18 cellular contexts compared by ENCODE assay signal in the genomic region with DNA sequence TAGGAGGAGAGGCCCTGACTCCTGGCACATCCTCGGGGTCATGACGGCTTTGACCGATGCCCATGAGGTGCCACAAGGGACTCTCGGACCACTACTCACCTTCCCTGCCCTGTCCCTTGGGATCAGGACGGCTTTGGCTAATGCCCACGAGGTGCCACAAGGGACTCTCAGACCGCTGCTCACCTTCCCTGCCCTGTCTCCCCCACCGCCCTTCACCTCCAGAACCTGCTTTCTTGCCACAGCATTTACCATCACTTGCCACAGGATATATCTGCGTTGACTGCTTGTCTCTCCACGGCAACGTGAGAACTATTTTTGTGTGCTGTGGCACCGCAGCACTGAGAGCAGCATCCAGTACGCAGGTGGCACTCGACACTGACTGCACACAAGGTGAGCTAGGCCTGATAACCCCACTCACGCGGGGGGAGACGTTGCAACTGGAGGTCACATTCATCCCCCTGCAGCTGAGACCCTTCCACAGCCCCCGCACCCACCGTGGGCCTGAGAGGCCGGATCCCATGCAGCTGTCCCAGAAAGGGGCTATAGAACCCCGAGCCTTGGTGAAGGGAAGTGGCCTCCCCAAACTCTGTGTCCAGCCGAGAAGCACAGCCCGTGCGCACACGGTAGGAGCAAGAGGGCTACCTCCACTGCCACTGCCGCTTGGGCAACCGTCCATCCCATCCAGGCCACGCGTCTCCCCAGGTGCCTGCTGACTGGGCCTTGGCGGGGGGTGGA. TPM values are rescaled to one million over a fixed set of nuclear protein-coding genes. Genes with fewer than 3 reads are reported as not detected.
DNase-seq lines count a peak whose midpoint lies in the region; ATAC-seq and TF ChIP-seq lines count a peak whose summit lies in the region.
"Had no signal": no experiment of that assay in that cellular context is flagged by ENCODE, and none has a peak within 500 bp of the region (broad histone marks: within the 10 kb centered on the region; RNA-seq: fewer than 3 reads in every experiment).

No MANE protein-coding gene starts in this region.

- no peak overlapping the region for H3K4me3 ChIP-seq in neutrophil (ENCODE audit: low read depth in 1 of 2, low read length in 1 of 2)
- H3K4me3 ChIP-seq: GM23248 had no signal

- CTCF ChIA-PET in activated CD8-positive, alpha-beta T cell treated with anti-CD3 and anti-CD28 coated beads for 36 hours (lab: Charles Lee), result interaction anchor here (1.0 kb wide), 1 partner anchor 26 kb away, joined by 3 read pairs; no protein-coding TSS in a partner anchor

- H3K27me3 Mint-ChIP-seq in activated CD8-positive, alpha-beta T cell treated with anti-CD3 and anti-CD28 coated beads for 36 hours, result no peaks in the 10 kb centered on the region
- H3K27me3 Mint-ChIP-seq: CD4-positive, alpha-beta memory T cell had no signal

- no peak for TF ChIP-seq CTCF in neutrophil (IDR thresholded peaks at IDR 0.05)
- no peak for TF ChIP-seq CTCF in activated CD8-positive, alpha-beta T cell treated with anti-CD3 and anti-CD28 coated beads for 36 hours (IDR thresholded peaks at IDR 0.05)

- no peaks in the 10 kb centered on the region for H3K4me1 Mint-ChIP-seq in activated CD8-positive, alpha-beta T cell treated with anti-CD3 and anti-CD28 coated beads for 36 hours (ENCODE audit: low read depth)

- H3K4me3 Mint-ChIP-seq in activated CD8-positive, alpha-beta T cell treated with anti-CD3 and anti-CD28 coated beads for 36 hours, result no peak overlapping the region
- H3K4me3 Mint-ChIP-seq: CD4-positive, alpha-beta memory T cell had no signal

- ATAC-seq in Right ventricle myocardium superior (ENCODE audit: poor library complexity) (no peak), HG03045 (IDR thresholded peaks at IDR 0.05; ENCODE audit: unreplicated experiment) (no peak)
- no peak for ATAC-seq in activated CD8-positive, alpha-beta T cell treated with anti-CD3 and anti-CD28 coated beads for 36 hours
- ATAC-seq: HCT116, PC-3 had no signal

- POLR2A ChIA-PET in activated CD8-positive, alpha-beta T cell treated with anti-CD3 and anti-CD28 coated beads for 36 hours (lab: Charles Lee), result interaction anchor here (1.1 kb wide), 1 partner anchor 12 kb away, joined by 4 read pairs; no protein-coding TSS in a partner anchor

- no peaks in the 10 kb centered on the region for H3K27me3 ChIP-seq in neutrophil

- peak overlapping the region; percentile 25 for H3K27ac ChIP-seq in neutrophil
- H3K27ac ChIP-seq: GM23248 had no signal

- intact Hi-C loops in Right ventricle myocardium superior (cut with DNase I) (no loop called here), cardiac septum (cut with DNase I) (no loop called here), head of caudate nucleus (cut with DNase I) (no loop called here)
- intact Hi-C loops in activated CD8-positive, alpha-beta T cell treated with anti-CD3 and anti-CD28 coated beads for 36 hours (cut with micrococcal nuclease), result no loop called here

- peaks cover 80% of the 10 kb centered on the region for H3K36me3 Mint-ChIP-seq in activated CD8-positive, alpha-beta T cell treated with anti-CD3 and anti-CD28 coated beads for 36 hours (ENCODE audit: low read depth)

- no peaks in the 10 kb centered on the region for H3K4me1 ChIP-seq in neutrophil (ENCODE audit: control insufficient read depth in 1 of 2, insufficient read depth in 1 of 2, low read depth in 1 of 2, low read length in 1 of 2)

- H3K36me3 ChIP-seq in neutrophil, result peaks cover 99% of the 10 kb centered on the region

- no peaks in the 10 kb centered on the region for H3K9me3 ChIP-seq in neutrophil

- no peaks in the 10 kb centered on the region for H3K9me3 Mint-ChIP-seq in activated CD8-positive, alpha-beta T cell treated with anti-CD3 and anti-CD28 coated beads for 36 hours
- H3K9me3 Mint-ChIP-seq: CD4-positive, alpha-beta memory T cell had no signal

- no peak overlapping the region for H3K27ac Mint-ChIP-seq in activated CD8-positive, alpha-beta T cell treated with anti-CD3 and anti-CD28 coated beads for 36 hours

- DNase-seq in Right ventricle myocardium superior (peak; percentile 28), cardiac septum (ENCODE audit: low spot score) (no peak), head of caudate nucleus (peak in 23 of 42 donors; percentile 25 to 87 (median 62)), DMS53 treated with DMSO at 0.1 percent for 48 hours (lab: John Stamatoyannopoulos, UW; ENCODE audit: unreplicated experiment) (no peak), NCI-H187 (lab: John Stamatoyannopoulos, UW) (no peak)
- DNase-seq in activated CD8-positive, alpha-beta T cell treated with anti-CD3 and anti-CD28 coated beads for 36 hours, result no peak
- DNase-seq: CD4-positive, alpha-beta memory T cell; DMS79 treated with DMSO at 0.1 percent for 48 hours; GM23248; KBM-7; NCI-H1417 treated with DMSO at 0.1 percent for 48 hours; NCI-H2029; NCI-H2171 treated with DMSO at 0.1 percent for 48 hours; NCI-H446 treated with DMSO at 0.1 percent for 48 hours; PC-3 had no signal

RNA-seq across cellular contexts. Expression of gene ANO7, which starts 47.5 kb away (rescaled TPM):
- total RNA-seq in Right ventricle myocardium superior (0.35 TPM), cardiac septum (3.4 TPM)
- 1 to 10 TPM; 5.1 to 5.4 TPM for total RNA-seq in activated CD8-positive, alpha-beta T cell treated with anti-CD3 and anti-CD28 coated beads for 36 hours

Comparison
In these comparisons a context has a peak if more than half of its experiments do, and no peak if none do; other contexts are left out.
1. DNase-seq: peak in Right ventricle myocardium superior (single experiment) and head of caudate nucleus (23 of 42); none in cardiac septum (single experiment), DMS53 treated with DMSO at 0.1 percent for 48 hours (single experiment), activated CD8-positive, alpha-beta T cell treated with anti-CD3 and anti-CD28 coated beads for 36 hours (single experiment) and NCI-H187 (0 of 2).